ENCODE assay signal across 13 cellular contexts in the genomic region with DNA sequence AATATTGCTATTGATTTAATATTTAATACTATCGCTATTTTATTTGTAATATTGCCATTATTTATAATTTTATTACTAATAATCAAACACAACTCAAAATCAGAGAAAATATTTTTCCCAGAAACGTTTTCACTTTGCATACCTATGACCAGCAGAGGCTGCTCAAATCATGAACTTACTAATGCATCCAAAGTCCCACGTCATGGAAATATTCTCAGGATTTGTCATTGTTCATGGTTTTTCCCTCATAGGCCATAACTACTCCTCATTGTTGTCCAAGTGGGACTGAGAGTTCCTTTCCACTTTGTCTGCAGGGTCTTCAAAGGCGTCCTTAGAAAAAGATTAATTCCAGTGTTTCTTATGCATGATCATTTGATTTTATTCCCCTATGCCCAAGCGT.
DNase-seq lines count a peak whose midpoint lies in the region; ATAC-seq and TF ChIP-seq lines count a peak whose summit lies in the region.
"Had no signal": no experiment of that assay in that cellular context is flagged by ENCODE, and none has a peak within 500 bp of the region (broad histone marks: within the 10 kb centered on the region; RNA-seq: fewer than 3 reads in every experiment).

No MANE protein-coding gene starts in this region.

- 78% methylated on average over 4 of the region's 5 CpGs for WGBS in mesenchymal stem cell

- no peak overlapping the region for H2BK120ac ChIP-seq in mesenchymal stem cell (ENCODE audit: low read depth, low read length)

- H3K4me1 Mint-ChIP-seq in stimulated activated naive B cell treated with anti-CD40 and anti-IgM and Interleukin-4, amounts not matched to agents 10 μg/mL and 1 μg/mL and 100 μg/mL, for 72 hours: no peaks in the 10 kb centered on the region
- H3K4me1 Mint-ChIP-seq: endodermal cell had no signal

- peaks cover 1% of the 10 kb centered on the region for H3K4me1 ChIP-seq in mesenchymal stem cell (ENCODE audit: control insufficient read depth, insufficient read depth, low read depth, low read length)

- no peak overlapping the region for H3K14ac ChIP-seq in mesenchymal stem cell (ENCODE audit: low read length in 2 of 2)

- no peak for ATAC-seq in stimulated activated naive B cell treated with anti-CD40 and anti-IgM and Interleukin-4, amounts not matched to agents 10 μg/mL and 1 μg/mL and 100 μg/mL, for 72 hours (replicated peaks)
- ATAC-seq in HG02840 (IDR thresholded peaks at IDR 0.05; ENCODE audit: low FRiP score, unreplicated experiment): no peak
- no peak for ATAC-seq in GM19035 (IDR thresholded peaks at IDR 0.05; ENCODE audit: unreplicated experiment)

- no peak overlapping the region for H3K27ac Mint-ChIP-seq in stimulated activated naive B cell treated with anti-CD40 and anti-IgM and Interleukin-4, amounts not matched to agents 10 μg/mL and 1 μg/mL and 100 μg/mL, for 72 hours
- H3K27ac Mint-ChIP-seq: CD4-positive, CD25-positive, alpha-beta regulatory T cell; endodermal cell; stimulated activated naive CD8-positive, alpha-beta T cell treated with anti-CD3 and anti-CD28 coated beads, Interleukin-15, Interleukin-2, amounts not matched to agents 100 ng/mL and 50 ng/mL, for 24 hours had no signal

- H3K27ac ChIP-seq in brain microvascular endothelial cell: peak overlapping the region; percentile 44
- H3K27ac ChIP-seq in mesenchymal stem cell (ENCODE audit: low read length, poor library complexity, severe bottlenecking): no peak overlapping the region

- no peak overlapping the region for H2BK12ac ChIP-seq in mesenchymal stem cell (ENCODE audit: low read length in 2 of 2)

- no peaks in the 10 kb centered on the region for H3K9me3 ChIP-seq in mesenchymal stem cell (ENCODE audit: control insufficient read depth, low read length)

- TF ChIP-seq CTCF in AG09309 (IDR thresholded peaks at IDR 0.05; ENCODE audit: control insufficient read depth, insufficient read depth, low read depth, low read length, missing control alignments) (peak; percentile 47), brain microvascular endothelial cell (IDR thresholded peaks at IDR 0.05; ENCODE audit: low read depth, low read length, missing control alignments) (peak; percentile 22)

- H3K23ac ChIP-seq in mesenchymal stem cell (ENCODE audit: low read length in 2 of 2): no peak overlapping the region

- in situ Hi-C loops in brain microvascular endothelial cell (cut with HindIII; ENCODE audit: low pct_ligation_motif_present, low sequenced_read_pairs): no loop called here

- no peaks in the 10 kb centered on the region for H3K79me1 ChIP-seq in mesenchymal stem cell (replicated peaks; ENCODE audit: low read length, poor library complexity, severe bottlenecking)

- no peak overlapping the region for H3K4ac ChIP-seq in mesenchymal stem cell (ENCODE audit: low read depth in 1 of 2, low read length in 2 of 2)

- no peak overlapping the region for H3K4me3 Mint-ChIP-seq in stimulated activated naive B cell treated with anti-CD40 and anti-IgM and Interleukin-4, amounts not matched to agents 10 μg/mL and 1 μg/mL and 100 μg/mL, for 72 hours
- H3K4me3 Mint-ChIP-seq: CD4-positive, CD25-positive, alpha-beta regulatory T cell; endodermal cell; stimulated activated naive CD8-positive, alpha-beta T cell treated with anti-CD3 and anti-CD28 coated beads, Interleukin-15, Interleukin-2, amounts not matched to agents 100 ng/mL and 50 ng/mL, for 24 hours had no signal

- peaks cover 0 to 2% of the 10 kb centered on the region in 2 donors for H3K9me3 Mint-ChIP-seq in stimulated activated naive B cell treated with anti-CD40 and anti-IgM and Interleukin-4, amounts not matched to agents 10 μg/mL and 1 μg/mL and 100 μg/mL, for 72 hours
- H3K9me3 Mint-ChIP-seq: stimulated activated naive CD8-positive, alpha-beta T cell treated with anti-CD3 and anti-CD28 coated beads, Interleukin-15, Interleukin-2, amounts not matched to agents 100 ng/mL and 50 ng/mL, for 24 hours had no signal

- H2BK15ac ChIP-seq in mesenchymal stem cell (ENCODE audit: low read depth, poor library complexity, severe bottlenecking): no peak overlapping the region

- H3K4me2 ChIP-seq in mesenchymal stem cell (ENCODE audit: low read length, poor library complexity, severe bottlenecking): no peak overlapping the region

- no peak overlapping the region for H4K8ac ChIP-seq in mesenchymal stem cell (ENCODE audit: low read length)

- peak overlapping the region; percentile 84 for H3K9ac ChIP-seq in mesenchymal stem cell (ENCODE audit: low read length)

- no peaks in the 10 kb centered on the region for H3K27me3 ChIP-seq in brain microvascular endothelial cell (replicated peaks)
- peaks cover 0 to under 1% of the 10 kb centered on the region in 2 experiments for H3K27me3 ChIP-seq in mesenchymal stem cell (ENCODE audit: control insufficient read depth in 1 of 2, insufficient read depth in 1 of 2, low read length in 2 of 2)

- H3K18ac ChIP-seq in mesenchymal stem cell (ENCODE audit: low read depth in 1 of 2, low read length in 2 of 2): no peak overlapping the region

- no peak overlapping the region for H2AK5ac ChIP-seq in mesenchymal stem cell (ENCODE audit: low read length, severe bottlenecking)

- peak; percentile 84 for DNase-seq in AG09309 (ENCODE audit: low read depth)
- DNase-seq in HT1080 (ENCODE audit: low read depth): peak; percentile 24
- DNase-seq in brain microvascular endothelial cell: peak; percentile 54
- no peak for DNase-seq in mesenchymal stem cell
- DNase-seq in stimulated activated naive B cell treated with anti-CD40 and anti-IgM and Interleukin-4, amounts not matched to agents 10 μg/mL and 1 μg/mL and 100 μg/mL, for 72 hours: no peak
- DNase-seq in GM19240 (ENCODE audit: insufficient read length, low spot score): no peak
- DNase-seq: CD4-positive, CD25-positive, alpha-beta regulatory T cell; MM.1S; NCI-H345 had no signal

- no peak overlapping the region for H2BK5ac ChIP-seq in mesenchymal stem cell (ENCODE audit: low read depth, low read length, poor library complexity, severe bottlenecking)

- no peaks in the 10 kb centered on the region for H3K36me3 Mint-ChIP-seq in stimulated activated naive B cell treated with anti-CD40 and anti-IgM and Interleukin-4, amounts not matched to agents 10 μg/mL and 1 μg/mL and 100 μg/mL, for 72 hours

- H2AFZ ChIP-seq in mesenchymal stem cell (ENCODE audit: low read depth, low read length): no peak overlapping the region

- H3K27me3 Mint-ChIP-seq in stimulated activated naive B cell treated with anti-CD40 and anti-IgM and Interleukin-4, amounts not matched to agents 10 μg/mL and 1 μg/mL and 100 μg/mL, for 72 hours: no peaks in the 10 kb centered on the region
- H3K27me3 Mint-ChIP-seq: CD4-positive, CD25-positive, alpha-beta regulatory T cell; stimulated activated naive CD8-positive, alpha-beta T cell treated with anti-CD3 and anti-CD28 coated beads, Interleukin-15, Interleukin-2, amounts not matched to agents 100 ng/mL and 50 ng/mL, for 24 hours had no signal

- H3K4me3 ChIP-seq in AG09309 (ENCODE audit: control insufficient read depth, low read depth, low read length) (no peak overlapping the region), brain microvascular endothelial cell (ENCODE audit: low read depth, low read length) (no peak overlapping the region), mesenchymal stem cell (ENCODE audit: insufficient read depth in 1 of 2, low read depth in 1 of 2, low read length in 2 of 2) (no peak overlapping the region)

- no peak overlapping the region for H4K91ac ChIP-seq in mesenchymal stem cell (ENCODE audit: low read length)

- no peaks in the 10 kb centered on the region for H3K36me3 ChIP-seq in brain microvascular endothelial cell (replicated peaks)
- no peaks in the 10 kb centered on the region for H3K36me3 ChIP-seq in mesenchymal stem cell (ENCODE audit: control insufficient read depth in 1 of 2, insufficient read depth in 2 of 2, low read depth in 1 of 2, low read length in 2 of 2)

Comparison
In these comparisons a context has a peak if more than half of its experiments do, and no peak if none do; other contexts are left out.
1. DNase-seq: peak in AG09309 (single experiment), HT1080 (single experiment) and brain microvascular endothelial cell (single experiment); none in mesenchymal stem cell (single experiment), stimulated activated naive B cell treated with anti-CD40 and anti-IgM and Interleukin-4, amounts not matched to agents 10 μg/mL and 1 μg/mL and 100 μg/mL, for 72 hours (single experiment) and GM19240 (single experiment).